In genomic region chr1:85273397-85273796, GRCh38 we compare ENCODE assay signal across 19 cellular contexts. TPM values are rescaled to one million over a fixed set of nuclear protein-coding genes. Genes with fewer than 3 reads are reported as not detected.
DNase-seq lines count a peak whose midpoint lies in the region; ATAC-seq, FAIRE-seq and TF ChIP-seq lines count a peak whose summit lies in the region.
"Had no signal": no experiment of that assay in that cellular context is flagged by ENCODE, and none has a peak within 500 bp of the region (broad histone marks: within the 10 kb centered on the region; RNA-seq: fewer than 3 reads in every experiment).

No MANE protein-coding gene starts in this region.

- peaks cover 37% of the 10 kb centered on the region for H3K36me3 Mint-ChIP-seq in CD4-positive, CD25-positive, alpha-beta regulatory T cell
- peaks cover 30% of the 10 kb centered on the region for H3K36me3 Mint-ChIP-seq in T-cell
- peaks cover 4 to 13% (median 9%) of the 10 kb centered on the region in 3 donors for H3K36me3 Mint-ChIP-seq in immature natural killer cell

- peaks cover 50 to 66% (median 58%) of the 10 kb centered on the region in 4 donors for H3K4me1 Mint-ChIP-seq in CD4-positive, CD25-positive, alpha-beta regulatory T cell
- H3K4me1 Mint-ChIP-seq in T-cell (peaks cover 66% of the 10 kb centered on the region in 3 donors), immature natural killer cell (peaks cover 55 to 68% of the 10 kb centered on the region in 2 donors)

- no peaks in the 10 kb centered on the region for H3K9me3 ChIP-seq in A549
- H3K9me3 ChIP-seq in CD4-positive, CD25-positive, alpha-beta regulatory T cell (ENCODE audit: control insufficient read depth in 2 of 2, low read length in 2 of 2), result no peaks in the 10 kb centered on the region
- no peaks in the 10 kb centered on the region for H3K9me3 ChIP-seq in uterus

- TF ChIP-seq POLR2A in A549 (IDR thresholded peaks at IDR 0.05; ENCODE audit: low read length) (no peak), uterus (IDR thresholded peaks at IDR 0.05) (no peak)

- no peak for ATAC-seq in A549
- no peak for ATAC-seq in CD4-positive, CD25-positive, alpha-beta regulatory T cell (ENCODE audit: low read depth in 2 of 2)
- no peak for ATAC-seq in T-cell (replicated peaks in 1 of 4)
- ATAC-seq in HG03108 (IDR thresholded peaks at IDR 0.05; ENCODE audit: unreplicated experiment), result no peak

- TF ChIP-seq CTCF in A549 (IDR thresholded peaks at IDR 0.05) (no peak), uterus (IDR thresholded peaks at IDR 0.05) (no peak)

- no peaks in the 10 kb centered on the region for H3K27me3 ChIP-seq in CD4-positive, CD25-positive, alpha-beta regulatory T cell (ENCODE audit: control insufficient read depth, insufficient read depth, low read length)
- no peaks in the 10 kb centered on the region for H3K27me3 ChIP-seq in uterus
- H3K27me3 ChIP-seq: cardiac muscle cell had no signal

- POLR2A ChIA-PET in A549 (lab: Yijun Ruan, JAX) (no interaction called here), T-cell (lab: Charles Lee) (interaction anchor here in 1 of 2 donors (2.3 kb wide), 1 partner anchor 14 kb away, joined by 10 read pairs; the partner anchor contains the start of gene C1orf52)

- FAIRE-seq in A549 (lab: Jason Lieb, UNC), result no peak

- H3K27ac ChIP-seq in A549, result no peak overlapping the region
- H3K27ac ChIP-seq in CD4-positive, CD25-positive, alpha-beta regulatory T cell (ENCODE audit: insufficient read depth, low read length, poor library complexity, severe bottlenecking), result no peak overlapping the region
- no peak overlapping the region for H3K27ac ChIP-seq in uterus
- no peak overlapping the region for H3K27ac ChIP-seq in substantia nigra (ENCODE audit: low read depth, low read length, poor library complexity, severe bottlenecking)
- H3K27ac ChIP-seq: cardiac muscle cell had no signal

- peak overlapping the region; percentile 24 to 96 (median 70) for H3K4me3 Mint-ChIP-seq in CD4-positive, CD25-positive, alpha-beta regulatory T cell
- H3K4me3 Mint-ChIP-seq in T-cell (peak overlapping the region in 1 of 3 donors; percentile 83), immature natural killer cell (peak overlapping the region in 1 of 5 donors; percentile 2)
- H3K4me3 Mint-ChIP-seq: activated naive CD8-positive, alpha-beta T cell treated with anti-CD3 and anti-CD28 coated beads, Interleukin-2, amount 10 ng/mL, durations not matched to agents 7 days and 5 days had no signal

- peaks cover 40% of the 10 kb centered on the region for H3K4me1 ChIP-seq in A549
- H3K4me1 ChIP-seq in CD4-positive, CD25-positive, alpha-beta regulatory T cell (ENCODE audit: control insufficient read depth, insufficient read depth, low read length, poor library complexity, severe bottlenecking), result peaks cover 37% of the 10 kb centered on the region
- no peaks in the 10 kb centered on the region for H3K4me1 ChIP-seq in uterus

- no peak overlapping the region for H3K4me2 ChIP-seq in A549

- H3K9me3 Mint-ChIP-seq in CD4-positive, CD25-positive, alpha-beta regulatory T cell, result no peaks in the 10 kb centered on the region
- H3K9me3 Mint-ChIP-seq in T-cell, result no peaks in the 10 kb centered on the region
- H3K9me3 Mint-ChIP-seq in immature natural killer cell, result no peaks in the 10 kb centered on the region
- H3K9me3 Mint-ChIP-seq: activated naive CD8-positive, alpha-beta T cell treated with anti-CD3 and anti-CD28 coated beads, Interleukin-2, amount 10 ng/mL, durations not matched to agents 7 days and 5 days had no signal

- TF ChIP-seq RAD21 in A549 (conservative IDR thresholded peaks at IDR 0.05 in 1 of 2, IDR thresholded peaks at IDR 0.05 in 1 of 2), result no peak

- H3K36me3 ChIP-seq in CD4-positive, CD25-positive, alpha-beta regulatory T cell (ENCODE audit: control insufficient read depth, insufficient read depth, low read length), result peaks cover 26% of the 10 kb centered on the region
- H3K36me3 ChIP-seq in uterus, result no peaks in the 10 kb centered on the region

- H3K27me3 Mint-ChIP-seq in CD4-positive, CD25-positive, alpha-beta regulatory T cell, result no peaks in the 10 kb centered on the region
- H3K27me3 Mint-ChIP-seq in T-cell, result no peaks in the 10 kb centered on the region
- H3K27me3 Mint-ChIP-seq in immature natural killer cell (ENCODE audit: low read depth in 3 of 3), result peaks cover 0 to 4% (median 0%) of the 10 kb centered on the region in 3 donors
- H3K27me3 Mint-ChIP-seq: activated naive CD8-positive, alpha-beta T cell treated with anti-CD3 and anti-CD28 coated beads, Interleukin-2, amount 10 ng/mL, durations not matched to agents 7 days and 5 days had no signal

- peak overlapping the region in 2 of 3 donors; percentile 77 to 87 for H3K27ac Mint-ChIP-seq in CD4-positive, CD25-positive, alpha-beta regulatory T cell
- H3K27ac Mint-ChIP-seq in T-cell (peak overlapping the region; percentile 4 to 30), immature natural killer cell (peak overlapping the region in 4 of 6 donors; percentile 4 to 63 (median 20))
- H3K27ac Mint-ChIP-seq: activated naive CD8-positive, alpha-beta T cell treated with anti-CD3 and anti-CD28 coated beads, Interleukin-2, amount 10 ng/mL, durations not matched to agents 7 days and 5 days had no signal

- CTCF ChIA-PET in A549 (lab: Yijun Ruan, JAX) (interaction anchor here (4.6 kb wide), 1 partner anchor 14 kb away, joined by 36 read pairs; the partner anchor contains the start of gene C1orf52), T-cell (lab: Charles Lee) (interaction anchor here in 1 of 2 donors (1.1 to 4.3 kb wide), 4 partner anchors 10 to 329 kb away, joined by 5 to 40 read pairs (median 11); partner anchors contain the start of gene C1orf52)

- DNase-seq in A549 (ENCODE audit: low read depth in 1 of 2, low spot score in 1 of 2) (no peak), T-cell (no peak), immature natural killer cell (no peak), uterus (no peak), T1000 (lab: John Stamatoyannopoulos, UW) (no peak), substantia nigra (lab: John Stamatoyannopoulos, UW) (no peak)
- no peak for DNase-seq in CD4-positive, CD25-positive, alpha-beta regulatory T cell
- DNase-seq: activated CD4-positive, CD25-positive, alpha-beta regulatory T cell treated with anti-CD3 and anti-CD28 coated beads, Interleukin-2, amount 50 U/mL, for 72 hours; activated CD8-positive, alpha-beta memory T cell treated with anti-CD3 and anti-CD28 coated beads, Interleukin-2, amount 50 U/mL, for 4 hours; activated naive CD8-positive, alpha-beta T cell treated with anti-CD3 and anti-CD28 coated beads, Interleukin-2, amount 10 ng/mL, durations not matched to agents 7 days and 5 days; AML-193; DMS153; effector CD8-positive, alpha-beta T cell; NCI-H1105 treated with DMSO at 0.1 percent for 48 hours; NCI-H2107; NCI-H526 treated with DMSO at 0.1 percent for 48 hours; T-helper 9 cell had no signal

- no peak for TF ChIP-seq EP300 in A549 (IDR thresholded peaks at IDR 0.05)

- H3K4me3 ChIP-seq in A549 (no peak overlapping the region), uterus (no peak overlapping the region)
- H3K4me3 ChIP-seq in CD4-positive, CD25-positive, alpha-beta regulatory T cell (ENCODE audit: low read depth, low read length), result peak overlapping the region; percentile 98
- H3K4me3 ChIP-seq: cardiac muscle cell had no signal

- intact Hi-C loops in uterus (cut with DNase I; ENCODE audit: low total_unique reads), result no loop called here

TF ChIP-seq in A549, 52 proteins besides CTCF, POLR2A, EP300 and RAD21:
- no peak for TF ChIP-seq KDM1A (IDR thresholded peaks at IDR 0.05; ENCODE audit: low read depth)
- peak; percentile 55 for TF ChIP-seq MAFK (IDR thresholded peaks at IDR 0.05; ENCODE audit: partially characterized antibody)

RNA-seq across cellular contexts. Expression of gene BCL10, which starts 3.0 kb away (rescaled TPM):
- polyA plus RNA-seq in A549 (2011; rRNA removed) (12.7 and 15.5 TPM in 2 replicates), A549 (2017; fragmentation: RNase III; extraction: RNeasy Plus Mini Kit Qiagen cat#74134 plus additional on column Dnase treatment) (8.4 to 9.8 TPM (median 8.9 TPM) in 3 replicates), immature natural killer cell (10 to 100 TPM; 23.0 to 26.0 (median 26.0) TPM)
- 3.6 and 4.3 TPM in 2 replicates for polyA plus RNA-seq in A549 (2012; cell fraction: cytosol; rRNA removed)
- 2.3 and 2.9 TPM in 2 replicates for polyA plus RNA-seq in A549 (2012; cell fraction: nucleus; rRNA removed)
- 19.5 and 20.4 TPM in 2 replicates for polyA minus RNA-seq in A549 (2011; rRNA and poly(A)+ RNA removed)
- 64.4 TPM for total RNA-seq in CD4-positive, CD25-positive, alpha-beta regulatory T cell
- polyA plus RNA-seq in CD4-positive, CD25-positive, alpha-beta regulatory T cell, result 10 to 100 TPM; 25.9 to 28.1 (median 27.5) TPM
- total RNA-seq in T-cell (10 to 100 TPM; 25.8 to 40.0 (median 28.0) TPM), uterus (10 to 100 TPM; 15.3 to 31.9 (median 26.8) TPM)

RNA-seq across cellular contexts. Expression of gene C1orf52, which starts 13.9 kb away (rescaled TPM):
- polyA plus RNA-seq in A549 (2011; rRNA removed), result 19.7 and 22.4 TPM in 2 replicates
- polyA plus RNA-seq in A549 (2012; cell fraction: cytosol; rRNA removed), result 11.1 and 11.6 TPM in 2 replicates
- polyA plus RNA-seq in A549 (2012; cell fraction: nucleus; rRNA removed), result 10.3 and 13.7 TPM in 2 replicates
- polyA plus RNA-seq in A549 (2017; fragmentation: RNase III; extraction: RNeasy Plus Mini Kit Qiagen cat#74134 plus additional on column Dnase treatment), result 12.2 to 14.8 TPM (median 12.3 TPM) in 3 replicates
- polyA minus RNA-seq in A549 (2011; rRNA and poly(A)+ RNA removed), result 9.1 and 10.4 TPM in 2 replicates
- 55.6 TPM for total RNA-seq in CD4-positive, CD25-positive, alpha-beta regulatory T cell
- polyA plus RNA-seq in CD4-positive, CD25-positive, alpha-beta regulatory T cell, result 10 to 100 TPM; 19.7 to 32.6 (median 27.5) TPM
- total RNA-seq in T-cell, result 10 to 100 TPM; 29.8 to 48.6 (median 39.3) TPM
- polyA plus RNA-seq in immature natural killer cell, result 10 to 100 TPM; 13.9 to 29.2 (median 19.9) TPM
- 10 to 100 TPM; 22.3 to 47.6 (median 28.8) TPM for total RNA-seq in uterus

Comparison
In these comparisons a context has a peak if more than half of its experiments do, and no peak if none do; other contexts are left out.
1. H3K27ac Mint-ChIP-seq: peak in every context shown above with its lines; median percentile 82 in CD4-positive, CD25-positive, alpha-beta regulatory T cell; 20 in immature natural killer cell; 17 in T-cell.